8 cellular contexts compared by ENCODE assay signal in the genomic region with DNA sequence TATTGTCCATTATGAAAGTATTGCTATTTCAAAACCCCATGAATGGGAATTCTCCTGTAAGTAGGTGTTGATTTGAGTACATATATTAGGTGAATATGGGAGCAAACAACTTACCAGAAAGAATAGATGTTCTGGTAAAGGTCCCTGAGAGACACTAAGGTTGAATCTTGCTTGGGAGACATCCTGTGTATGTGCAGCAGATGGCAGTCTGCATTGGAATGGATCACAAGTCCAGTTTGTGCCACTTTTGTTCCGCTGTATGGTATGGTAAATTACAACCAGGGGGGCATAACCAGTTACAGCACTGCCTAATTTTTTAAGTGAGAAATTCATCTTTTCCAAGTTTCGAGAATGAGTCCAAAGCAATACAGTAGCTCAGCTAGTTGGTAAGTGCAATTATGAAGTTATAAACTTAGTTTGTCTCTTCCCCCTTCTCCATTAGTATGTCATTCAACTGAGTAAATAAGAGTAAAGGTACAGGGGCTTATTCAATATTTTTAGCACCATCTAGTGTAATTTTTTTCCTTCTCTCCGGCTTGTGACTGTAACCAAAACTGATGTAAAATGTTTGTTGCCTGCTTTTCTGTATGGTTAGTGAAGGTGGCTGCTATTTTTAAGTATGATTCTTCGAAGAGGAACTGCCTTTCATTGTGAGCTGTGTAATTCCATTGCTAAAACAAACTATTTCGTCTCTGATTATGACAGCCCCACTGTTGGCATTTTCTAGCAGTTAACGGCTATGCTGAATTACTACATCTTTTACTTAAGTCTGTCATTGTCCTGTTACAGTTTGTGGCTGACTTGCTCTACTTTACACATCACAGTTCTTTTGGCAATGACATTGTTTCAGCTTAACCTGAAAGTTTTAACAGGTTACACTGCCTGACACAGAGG. TPM values are rescaled to one million over a fixed set of nuclear protein-coding genes. Genes with fewer than 3 reads are reported as not detected.
DNase-seq lines count a peak whose midpoint lies in the region; ATAC-seq and TF ChIP-seq lines count a peak whose summit lies in the region.

No MANE protein-coding gene starts in this region.

- no peaks in the 10 kb centered on the region for H3K27me3 Mint-ChIP-seq in activated T-cell treated with anti-CD3 and anti-CD28 coated beads, Interleukin-2, amount 50 U/mL, for 4 hours (ENCODE audit: low read depth)

- no peaks in the 10 kb centered on the region for H3K27me3 ChIP-seq in WERI-Rb-1 (ENCODE audit: insufficient read depth, low read depth, severe bottlenecking)
- no peaks in the 10 kb centered on the region for H3K27me3 ChIP-seq in left lung

- H3K4me1 Mint-ChIP-seq in activated T-cell treated with anti-CD3 and anti-CD28 coated beads, Interleukin-2, amount 50 U/mL, for 4 hours (ENCODE audit: low read depth) = peaks cover 25% of the 10 kb centered on the region

- H3K36me3 Mint-ChIP-seq in activated T-cell treated with anti-CD3 and anti-CD28 coated beads, Interleukin-2, amount 50 U/mL, for 4 hours (ENCODE audit: insufficient read depth) = no peaks in the 10 kb centered on the region

- TF ChIP-seq CTCF in WERI-Rb-1 (IDR thresholded peaks at IDR 0.05; ENCODE audit: low read depth, low read length) = peak; percentile 51
- peak in 1 of 2 donors; percentile 32 for TF ChIP-seq CTCF in left lung (IDR thresholded peaks at IDR 0.05)

- H3K36me3 ChIP-seq in WERI-Rb-1 = no peaks in the 10 kb centered on the region
- H3K36me3 ChIP-seq in left lung = no peaks in the 10 kb centered on the region

- H3K27ac ChIP-seq in WERI-Rb-1 (no peak overlapping the region), left lung (peak overlapping the region in 1 of 2 donors; percentile 93)

- H3K9me3 Mint-ChIP-seq in activated T-cell treated with anti-CD3 and anti-CD28 coated beads, Interleukin-2, amount 50 U/mL, for 4 hours = no peaks in the 10 kb centered on the region

- H3K4me1 ChIP-seq in left lung = peaks cover 19 to 46% of the 10 kb centered on the region in 2 donors

- peak; percentile 62 for DNase-seq in Caki2 (ENCODE audit: low read depth)
- peak; percentile 54 for DNase-seq in HT-29 (ENCODE audit: low spot score)
- DNase-seq in WERI-Rb-1 = peak; percentile 13
- no peak for DNase-seq in left lung
- no peak for DNase-seq in activated T-cell treated with anti-CD3 and anti-CD28 coated beads, Interleukin-2, amount 50 U/mL, for 48 hours
- no peak for DNase-seq in activated T-cell treated with anti-CD3 and anti-CD28 coated beads, Interleukin-2, amount 50 U/mL, for 4 hours

- H3K4me3 Mint-ChIP-seq in activated T-cell treated with anti-CD3 and anti-CD28 coated beads, Interleukin-2, amount 50 U/mL, for 4 hours = no peak overlapping the region

- in situ Hi-C loops in Caki2 (cut with HindIII; ENCODE audit: low pct_unique_long_range_greater_than_20kb, low sequenced_read_pairs) = no loop called here

- H3K4me3 ChIP-seq in WERI-Rb-1 (ENCODE audit: low read depth, low read length) (no peak overlapping the region), left lung (peak overlapping the region in 1 of 2 donors; percentile 11)

- intact Hi-C loops in left lung (cut with DNase I) = loop anchor here in 1 of 2 donors (10.0 kb wide), 1 partner anchor 140 kb away; no protein-coding TSS in a partner anchor

- no peaks in the 10 kb centered on the region for H3K9me3 ChIP-seq in WERI-Rb-1 (ENCODE audit: severe bottlenecking)
- no peaks in the 10 kb centered on the region for H3K9me3 ChIP-seq in left lung

- ATAC-seq in left lung (peak; percentile 27), GM21786 (IDR thresholded peaks at IDR 0.05; ENCODE audit: unreplicated experiment) (no peak), HG03175 (IDR thresholded peaks at IDR 0.05; ENCODE audit: unreplicated experiment) (no peak)
- no peak for ATAC-seq in activated T-cell treated with anti-CD3 and anti-CD28 coated beads, Interleukin-2, amount 50 U/mL, for 4 hours

RNA-seq across cellular contexts. Expression of gene MCU, which starts 2.8 kb away (rescaled TPM):
- total RNA-seq in Caki2 (2014; rRNA removed; shearing (Covaris generic); ENCODE audit: low replicate concordance) = 81.5 and 115 TPM in 2 replicates
- total RNA-seq in HT-29 (2014; rRNA removed; shearing (Covaris generic)) = 23.0 and 24.5 TPM in 2 replicates
- total RNA-seq in left lung = 10 to 100 TPM; 39.4 to 48.8 TPM
- 10 to 100 TPM in 1 of 3 donors, 1 to 10 TPM in 2; 9.2 to 10.9 (median 9.7) TPM for total RNA-seq in activated T-cell treated with anti-CD3 and anti-CD28 coated beads, Interleukin-2, amount 50 U/mL, for 4 hours

Comparison
In these comparisons a context has a peak if more than half of its experiments do, and no peak if none do; other contexts are left out.
1. DNase-seq: peak in Caki2 (single experiment), HT-29 (single experiment) and WERI-Rb-1 (single experiment); none in left lung (0 of 2), activated T-cell treated with anti-CD3 and anti-CD28 coated beads, Interleukin-2, amount 50 U/mL, for 48 hours (0 of 2) and activated T-cell treated with anti-CD3 and anti-CD28 coated beads, Interleukin-2, amount 50 U/mL, for 4 hours (single experiment).